In the genomic region with DNA sequence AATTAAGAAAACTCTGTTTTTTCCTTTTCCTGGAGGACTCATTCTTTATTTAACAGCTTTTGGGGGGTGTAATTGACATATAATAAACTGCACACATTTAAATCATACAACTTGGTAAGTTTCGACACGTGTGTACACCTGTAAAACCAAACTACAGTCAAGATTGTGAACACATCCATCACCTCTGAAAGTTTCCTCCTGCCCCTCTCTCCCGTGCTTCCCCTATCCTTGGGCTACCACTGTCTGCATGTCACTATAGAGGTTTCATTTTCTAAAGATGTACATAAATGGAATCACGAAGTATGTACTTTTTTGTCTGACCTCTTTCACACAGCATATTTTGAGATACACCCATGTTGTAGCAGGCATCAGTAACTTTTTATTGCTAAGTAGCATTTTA, we compare ENCODE assay signal across 25 cellular contexts.
"Had no signal": no experiment of that assay in that cellular context is flagged by ENCODE, and none has a peak within 500 bp of the region (broad histone marks: within the 10 kb centered on the region; RNA-seq: fewer than 3 reads in every experiment).

No MANE protein-coding gene starts in this region.

- H3K4me3 ChIP-seq: left ventricle myocardium inferior, lung, pancreas, prostate gland, skin epidermis, suprapubic skin, thoracic aorta, tibial artery, uterus had no signal

- H3K27ac ChIP-seq: left ventricle myocardium inferior, pancreas, prostate gland, suprapubic skin, thoracic aorta, tibial artery, uterus had no signal

- H3K27me3 ChIP-seq: pancreas, suprapubic skin, uterus had no signal

- H3K36me3 ChIP-seq: left ventricle myocardium inferior, pancreas, prostate gland, suprapubic skin, thoracic aorta, tibial artery, uterus had no signal

- H3K27ac Mint-ChIP-seq: immature natural killer cell; mesothelial cell of epicardium; naive thymus-derived CD4-positive, alpha-beta T cell; natural killer cell treated with Interleukin-12 subunit alpha and Interleukin-12 subunit beta and Interleukin-15 and Interleukin-18, amount 100 ng/mL, for 72 hours; stimulated activated effector memory CD8-positive, alpha-beta T cell treated with anti-CD3 and anti-CD28 coated beads, Interleukin-12 subunit alpha, Interleukin-12 subunit beta, amount 100 ng/mL, for 72 hours; stimulated activated naive CD8-positive, alpha-beta T cell treated with anti-CD3 and anti-CD28 coated beads, Interleukin-15, Interleukin-2, amounts not matched to agents 100 ng/mL and 50 ng/mL, for 24 hours had no signal

- H3K4me1 ChIP-seq: left ventricle myocardium inferior, pancreas, prostate gland, suprapubic skin, tibial artery, uterus had no signal

- DNase-seq: hypothalamus; immature natural killer cell; kidney; left ventricle myocardium inferior; mesendoderm; naive thymus-derived CD4-positive, alpha-beta T cell; pancreas; posterior cingulate gyrus; retina; right cardiac atrium; stimulated activated CD4-positive, alpha-beta T cell treated with anti-CD3 and anti-CD28 coated beads, Interleukin-12 subunit alpha, Interleukin-12 subunit beta, amount 100 ng/mL, for 4 hours; stimulated activated CD4-positive, alpha-beta T cell treated with anti-CD3 and anti-CD28 coated beads, Interleukin-4, amount 100 ng/mL, for 24 hours; stimulated activated naive CD4-positive, alpha-beta T cell; tibial artery; uterus had no signal

- H3K36me3 Mint-ChIP-seq: immature natural killer cell; mesothelial cell of epicardium; natural killer cell treated with Interleukin-12 subunit alpha and Interleukin-12 subunit beta and Interleukin-15 and Interleukin-18, amount 100 ng/mL, for 72 hours; stimulated activated effector memory CD8-positive, alpha-beta T cell treated with anti-CD3 and anti-CD28 coated beads, Interleukin-12 subunit alpha, Interleukin-12 subunit beta, amount 100 ng/mL, for 72 hours had no signal

- ATAC-seq: naive thymus-derived CD4-positive, alpha-beta T cell; natural killer cell treated with Interleukin-12 subunit alpha and Interleukin-12 subunit beta and Interleukin-15 and Interleukin-18, amount 100 ng/mL, for 72 hours; pancreas; right cardiac atrium; sciatic nerve; stimulated activated effector memory CD8-positive, alpha-beta T cell treated with anti-CD3 and anti-CD28 coated beads, Interleukin-12 subunit alpha, Interleukin-12 subunit beta, amount 100 ng/mL, for 72 hours had no signal

- H3K4me1 Mint-ChIP-seq: immature natural killer cell; naive thymus-derived CD4-positive, alpha-beta T cell; stimulated activated effector memory CD8-positive, alpha-beta T cell treated with anti-CD3 and anti-CD28 coated beads, Interleukin-12 subunit alpha, Interleukin-12 subunit beta, amount 100 ng/mL, for 72 hours had no signal

- H3K9me3 Mint-ChIP-seq: immature natural killer cell; natural killer cell treated with Interleukin-12 subunit alpha and Interleukin-12 subunit beta and Interleukin-15 and Interleukin-18, amount 100 ng/mL, for 72 hours; stimulated activated effector memory CD8-positive, alpha-beta T cell treated with anti-CD3 and anti-CD28 coated beads, Interleukin-12 subunit alpha, Interleukin-12 subunit beta, amount 100 ng/mL, for 72 hours had no signal

- H3K4me3 Mint-ChIP-seq: immature natural killer cell; mesothelial cell of epicardium; naive thymus-derived CD4-positive, alpha-beta T cell; natural killer cell treated with Interleukin-12 subunit alpha and Interleukin-12 subunit beta and Interleukin-15 and Interleukin-18, amount 100 ng/mL, for 72 hours; stimulated activated effector memory CD8-positive, alpha-beta T cell treated with anti-CD3 and anti-CD28 coated beads, Interleukin-12 subunit alpha, Interleukin-12 subunit beta, amount 100 ng/mL, for 72 hours; stimulated activated naive CD8-positive, alpha-beta T cell treated with anti-CD3 and anti-CD28 coated beads, Interleukin-15, Interleukin-2, amounts not matched to agents 100 ng/mL and 50 ng/mL, for 24 hours had no signal
